8 cellular contexts compared by ENCODE assay signal in genomic region chr4:119785963-119786362, GRCh38.
A peak's percentile ranks its signal among the peaks of the same experiment; 100 is the strongest.
DNase-seq lines count a peak whose midpoint lies in the region; ATAC-seq, FAIRE-seq and TF ChIP-seq lines count a peak whose summit lies in the region.

No MANE protein-coding gene starts in this region.

- intact Hi-C loops in lower lobe of right lung (cut with DNase I): no loop called here

- H3K4me3 Mint-ChIP-seq in natural killer cell treated with Interleukin-12 subunit alpha and Interleukin-12 subunit beta and Interleukin-15 and Interleukin-18, amount 100 ng/mL, for 72 hours: no peak overlapping the region

- DNase-seq in bronchial epithelial cell (ENCODE audit: low read depth): peak; percentile 39
- DNase-seq in lower lobe of right lung: no peak
- no peak for DNase-seq in natural killer cell treated with Interleukin-12 subunit alpha and Interleukin-12 subunit beta and Interleukin-15 and Interleukin-18, amount 100 ng/mL, for 72 hours (ENCODE audit: low spot score)
- no peak for DNase-seq in caudate nucleus (lab: John Stamatoyannopoulos, UW)
- DNase-seq in hypothalamus (lab: John Stamatoyannopoulos, UW): no peak

- H3K4me3 ChIP-seq in bronchial epithelial cell (ENCODE audit: low read depth, low read length) (no peak overlapping the region), lower lobe of right lung (no peak overlapping the region)

- TF ChIP-seq EP300 in Ishikawa (IDR thresholded peaks at IDR 0.05; ENCODE audit: borderline replicate concordance): no peak

- no peaks in the 10 kb centered on the region for H3K27me3 Mint-ChIP-seq in natural killer cell treated with Interleukin-12 subunit alpha and Interleukin-12 subunit beta and Interleukin-15 and Interleukin-18, amount 100 ng/mL, for 72 hours

- H3K27ac ChIP-seq in C4-2B (no peak overlapping the region), lower lobe of right lung (no peak overlapping the region), caudate nucleus (ENCODE audit: low read depth, low read length) (no peak overlapping the region)

- TF ChIP-seq CTCF in C4-2B (conservative IDR thresholded peaks at IDR 0.05) (peak; percentile 59), bronchial epithelial cell (IDR thresholded peaks at IDR 0.05; ENCODE audit: insufficient read depth, low read length, severe bottlenecking) (peak; percentile 49), lower lobe of right lung (IDR thresholded peaks at IDR 0.05) (peak; percentile 44)

- TF ChIP-seq RAD21 in Ishikawa (IDR thresholded peaks at IDR 0.05; ENCODE audit: low read depth): peak; percentile 58

- H3K27me3 ChIP-seq in bronchial epithelial cell (ENCODE audit: control insufficient read depth, insufficient read depth, low read length) (no peaks in the 10 kb centered on the region), lower lobe of right lung (ENCODE audit: low read depth) (no peaks in the 10 kb centered on the region)

- no peak overlapping the region for H3K27ac Mint-ChIP-seq in natural killer cell treated with Interleukin-12 subunit alpha and Interleukin-12 subunit beta and Interleukin-15 and Interleukin-18, amount 100 ng/mL, for 72 hours

- no peaks in the 10 kb centered on the region for H3K9me3 ChIP-seq in lower lobe of right lung

- no peaks in the 10 kb centered on the region for H3K4me1 Mint-ChIP-seq in natural killer cell treated with Interleukin-12 subunit alpha and Interleukin-12 subunit beta and Interleukin-15 and Interleukin-18, amount 100 ng/mL, for 72 hours (ENCODE audit: low read depth in 2 of 2)

- FAIRE-seq in bronchial epithelial cell (lab: Jason Lieb, UNC): no peak

- H3K4me1 ChIP-seq in lower lobe of right lung: no peaks in the 10 kb centered on the region

- H3K36me3 ChIP-seq in bronchial epithelial cell (ENCODE audit: control insufficient read depth, insufficient read depth, low read length) (no peaks in the 10 kb centered on the region), lower lobe of right lung (no peaks in the 10 kb centered on the region)

- H3K36me3 Mint-ChIP-seq in natural killer cell treated with Interleukin-12 subunit alpha and Interleukin-12 subunit beta and Interleukin-15 and Interleukin-18, amount 100 ng/mL, for 72 hours: no peaks in the 10 kb centered on the region

- peaks cover 2% of the 10 kb centered on the region for H3K9me3 Mint-ChIP-seq in natural killer cell treated with Interleukin-12 subunit alpha and Interleukin-12 subunit beta and Interleukin-15 and Interleukin-18, amount 100 ng/mL, for 72 hours

- ATAC-seq in lower lobe of right lung (no peak), GM18907 (IDR thresholded peaks at IDR 0.05; ENCODE audit: unreplicated experiment) (no peak)
- no peak for ATAC-seq in natural killer cell treated with Interleukin-12 subunit alpha and Interleukin-12 subunit beta and Interleukin-15 and Interleukin-18, amount 100 ng/mL, for 72 hours

TF ChIP-seq in Ishikawa, 13 proteins besides CTCF, POLR2A, EP300 and RAD21:
- no peak for TF ChIP-seq MAX (IDR thresholded peaks at IDR 0.05)
- no peak for TF ChIP-seq YY1 (IDR thresholded peaks at IDR 0.05; ENCODE audit: low read depth)
- TF ChIP-seq NFIC (IDR thresholded peaks at IDR 0.05): no peak
- TF ChIP-seq TCF12 (IDR thresholded peaks at IDR 0.05; ENCODE audit: low read depth): no peak
- TF ChIP-seq TEAD4 (IDR thresholded peaks at IDR 0.05): no peak
- TF ChIP-seq ZBTB7A (IDR thresholded peaks at IDR 0.05; ENCODE audit: low read depth): no peak
- TF ChIP-seq CREB1 (IDR thresholded peaks at IDR 0.05; ENCODE audit: low read depth): no peak
TF ChIP-seq in Ishikawa: peak in this region for 0.
